1 cellular context compared by ENCODE assay signal in the genomic region with DNA sequence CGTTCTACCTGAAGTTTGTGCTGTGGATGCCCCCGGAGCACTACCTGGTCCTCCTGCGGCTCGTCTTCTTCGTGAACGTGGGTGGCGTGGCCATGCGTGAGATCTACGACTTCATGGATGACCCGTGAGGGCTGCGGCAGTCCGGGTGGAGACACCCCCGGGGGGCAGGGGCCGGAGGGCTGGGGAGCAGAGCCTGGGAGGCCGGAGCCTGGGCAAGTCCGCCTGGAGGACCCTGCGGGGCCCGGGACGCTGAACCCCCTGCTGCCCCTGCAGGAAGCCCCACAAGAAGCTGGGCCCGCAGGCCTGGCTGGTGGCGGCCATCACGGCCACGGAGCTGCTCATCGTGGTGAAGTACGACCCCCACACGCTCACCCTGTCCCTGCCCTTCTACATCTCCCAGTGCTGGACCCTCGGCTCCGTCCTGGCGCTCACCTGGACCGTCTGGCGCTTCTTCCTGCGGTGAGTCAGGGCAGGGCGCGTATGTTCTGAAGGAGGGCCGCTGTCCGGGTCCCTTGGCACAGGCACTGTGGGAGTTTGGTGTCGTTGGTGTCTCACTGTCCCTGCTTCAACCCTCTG.
TF ChIP-seq lines count a peak whose summit lies in the region.

No MANE protein-coding gene starts in this region.

TF ChIP-seq in K562, 482 proteins besides CTCF, POLR2A, EP300 and RAD21:
- no peak for TF ChIP-seq NCOA6 (IDR thresholded peaks at IDR 0.05)
- TF ChIP-seq, protein P1, sequence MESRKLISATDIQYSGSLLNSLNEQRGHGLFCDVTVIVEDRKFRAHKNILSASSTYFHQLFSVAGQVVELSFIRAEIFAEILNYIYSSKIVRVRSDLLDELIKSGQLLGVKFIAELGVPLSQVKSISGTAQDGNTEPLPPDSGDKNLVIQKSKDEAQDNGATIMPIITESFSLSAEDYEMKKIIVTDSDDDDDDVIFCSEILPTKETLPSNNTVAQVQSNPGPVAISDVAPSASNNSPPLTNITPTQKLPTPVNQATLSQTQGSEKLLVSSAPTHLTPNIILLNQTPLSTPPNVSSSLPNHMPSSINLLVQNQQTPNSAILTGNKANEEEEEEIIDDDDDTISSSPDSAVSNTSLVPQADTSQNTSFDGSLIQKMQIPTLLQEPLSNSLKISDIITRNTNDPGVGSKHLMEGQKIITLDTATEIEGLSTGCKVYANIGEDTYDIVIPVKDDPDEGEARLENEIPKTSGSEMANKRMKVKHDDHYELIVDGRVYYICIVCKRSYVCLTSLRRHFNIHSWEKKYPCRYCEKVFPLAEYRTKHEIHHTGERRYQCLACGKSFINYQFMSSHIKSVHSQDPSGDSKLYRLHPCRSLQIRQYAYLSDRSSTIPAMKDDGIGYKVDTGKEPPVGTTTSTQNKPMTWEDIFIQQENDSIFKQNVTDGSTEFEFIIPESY (CRISPR knock-in tag; IDR thresholded peaks at IDR 0.05): peak; percentile 43; the same call in 1 of the 2 replicates
